20 cellular contexts compared by ENCODE assay signal in the genomic region with DNA sequence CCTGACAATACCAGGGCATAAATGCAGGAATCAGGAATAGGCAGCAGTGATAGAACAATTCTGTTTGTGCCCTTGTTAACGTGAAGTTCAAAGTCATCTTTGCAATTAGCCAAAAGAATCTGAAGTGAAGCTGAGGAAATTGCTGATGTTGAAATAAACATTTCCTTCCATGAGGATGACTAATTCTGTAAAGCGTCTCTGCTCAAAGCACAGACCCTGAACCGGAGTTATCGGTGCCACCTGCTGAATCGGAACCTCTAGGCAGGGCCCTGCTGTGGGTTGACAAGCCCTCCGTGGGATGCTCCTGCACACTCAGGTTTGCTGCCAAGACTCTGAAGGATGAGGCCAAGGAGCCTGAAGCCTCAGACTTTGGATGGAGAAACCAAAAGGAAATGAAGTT. TPM values are rescaled to one million over a fixed set of nuclear protein-coding genes. Genes with fewer than 3 reads are reported as not detected.
DNase-seq lines count a peak whose midpoint lies in the region; ATAC-seq, FAIRE-seq and TF ChIP-seq lines count a peak whose summit lies in the region.
"Had no signal": no experiment of that assay in that cellular context is flagged by ENCODE, and none has a peak within 500 bp of the region (broad histone marks: within the 10 kb centered on the region; RNA-seq: fewer than 3 reads in every experiment).

No MANE protein-coding gene starts in this region.

- H3K4me3 Mint-ChIP-seq in CD14-positive monocyte (peak overlapping the region; percentile 57 to 75), astrocyte (ENCODE audit: unreplicated experiment) (no peak overlapping the region)
- H3K4me3 Mint-ChIP-seq: activated naive CD4-positive, alpha-beta T cell treated with anti-CD3 and anti-CD28 coated beads for 36 hours; effector memory CD8-positive, alpha-beta T cell; H9 had no signal

- no peak for TF ChIP-seq POLR2A in thyroid gland (IDR thresholded peaks at IDR 0.05)

- peak overlapping the region in 3 of 7 donors; percentile 26 to 76 (median 38) for H3K27ac Mint-ChIP-seq in CD14-positive monocyte
- H3K27ac Mint-ChIP-seq in astrocyte (ENCODE audit: unreplicated experiment) = no peak overlapping the region
- H3K27ac Mint-ChIP-seq: activated naive CD4-positive, alpha-beta T cell treated with anti-CD3 and anti-CD28 coated beads for 36 hours; effector memory CD8-positive, alpha-beta T cell; H9 had no signal

- no peaks in the 10 kb centered on the region for H3K79me2 ChIP-seq in astrocyte (ENCODE audit: insufficient read depth, low read length)

- H3K9me3 ChIP-seq in astrocyte (ENCODE audit: insufficient read depth, low read depth, low read length) (no peaks in the 10 kb centered on the region), thyroid gland (no peaks in the 10 kb centered on the region)
- H3K9me3 ChIP-seq: stomach had no signal

- H3K4me1 ChIP-seq in astrocyte (ENCODE audit: insufficient read depth, low read length) (no peaks in the 10 kb centered on the region), thyroid gland (no peaks in the 10 kb centered on the region)

- no peak overlapping the region for H3K27ac ChIP-seq in astrocyte (ENCODE audit: low read depth, low read length)
- H3K27ac ChIP-seq in thyroid gland = no peak overlapping the region
- H3K27ac ChIP-seq: C4-2B, stomach had no signal

- no peak for FAIRE-seq in astrocyte (lab: Jason Lieb, UNC)
- FAIRE-seq: kidney, urothelium cell line had no signal

- H3K27me3 ChIP-seq in astrocyte (ENCODE audit: insufficient read depth, low read length) = no peaks in the 10 kb centered on the region
- H3K27me3 ChIP-seq in thyroid gland = no peaks in the 10 kb centered on the region
- H3K27me3 ChIP-seq: cardiac muscle cell, stomach had no signal

- H3K9ac ChIP-seq in astrocyte (ENCODE audit: low read length) = no peak overlapping the region

- H2AFZ ChIP-seq in astrocyte (ENCODE audit: low read depth, low read length) = no peak overlapping the region

- no peak overlapping the region for H3K4me2 ChIP-seq in astrocyte (ENCODE audit: low read length)

- H3K4me1 Mint-ChIP-seq in CD14-positive monocyte (peaks cover 24% of the 10 kb centered on the region), astrocyte (ENCODE audit: low read depth, unreplicated experiment) (no peaks in the 10 kb centered on the region)

- H3K36me3 ChIP-seq in astrocyte (ENCODE audit: insufficient read depth, low read length) (no peaks in the 10 kb centered on the region), thyroid gland (no peaks in the 10 kb centered on the region)
- H3K36me3 ChIP-seq: stomach had no signal

- no peaks in the 10 kb centered on the region for H4K20me1 ChIP-seq in astrocyte (ENCODE audit: insufficient read depth, low read length)

- TF ChIP-seq CTCF in CD14-positive monocyte (IDR thresholded peaks at IDR 0.05) (no peak), astrocyte (IDR thresholded peaks at IDR 0.05; ENCODE audit: insufficient read depth, low read depth, low read length) (no peak), thyroid gland (IDR thresholded peaks at IDR 0.05) (no peak)

- intact Hi-C loops in CD14-positive monocyte (cut with micrococcal nuclease) = loop anchor here (10.0 kb wide), 2 partner anchors 105 to 425 kb away; no protein-coding TSS in a partner anchor
- intact Hi-C loops in thyroid gland (cut with DNase I) = loop anchor here (10.0 kb wide), 2 partner anchors 105 to 165 kb away; partner anchors contain the start of gene ZFP90

- H3K4me3 ChIP-seq in astrocyte (ENCODE audit: insufficient read depth, low read depth, low read length) (no peak overlapping the region), thyroid gland (replicated peaks in 1 of 3) (no peak overlapping the region)
- H3K4me3 ChIP-seq: cardiac muscle cell, stomach had no signal

- no peak for ATAC-seq in HG03025 (IDR thresholded peaks at IDR 0.05; ENCODE audit: low FRiP score, unreplicated experiment)
- ATAC-seq: effector memory CD8-positive, alpha-beta T cell had no signal

- 71 to 73% methylated on average over 6 of the region's 6 CpGs for WGBS in thyroid gland, 2 donors

- H3K27me3 Mint-ChIP-seq in CD14-positive monocyte (ENCODE audit: low read depth in 3 of 3) (peaks cover 4 to 15% (median 5%) of the 10 kb centered on the region in 3 donors), astrocyte (ENCODE audit: low read depth, unreplicated experiment) (peaks cover 6% of the 10 kb centered on the region)

- no peak for DNase-seq in CD14-positive monocyte (ENCODE audit: low spot score)
- DNase-seq in Kasumi-1 (lab: John Stamatoyannopoulos, UW) = peak; percentile 32 to 37
- peak; percentile 18 for DNase-seq in astrocyte (ENCODE audit: low read depth)
- peak; percentile 5 for DNase-seq in kidney glomerular epithelial cell (lab: John Stamatoyannopoulos, UW)
- DNase-seq in T1000 (lab: John Stamatoyannopoulos, UW) = no peak
- DNase-seq in thyroid gland = no peak
- no peak for DNase-seq in NCI-H774 (lab: John Stamatoyannopoulos, UW)
- DNase-seq: activated CD8-positive, alpha-beta memory T cell treated with anti-CD3 and anti-CD28 coated beads, Interleukin-2, amount 50 U/mL, for 4 hours; activated naive CD4-positive, alpha-beta T cell treated with anti-CD3 and anti-CD28 coated beads for 36 hours; effector memory CD8-positive, alpha-beta T cell; H9; kidney; NCI-H2029; NCI-H526; stimulated activated CD4-positive, alpha-beta T cell treated with anti-CD3 and anti-CD28 coated beads, Interleukin-12 subunit alpha, Interleukin-12 subunit beta, amount 100 ng/mL, for 4 hours; stomach had no signal

- no peaks in the 10 kb centered on the region for H3K36me3 Mint-ChIP-seq in CD14-positive monocyte
- peaks cover 5% of the 10 kb centered on the region for H3K36me3 Mint-ChIP-seq in astrocyte (ENCODE audit: low read depth, unreplicated experiment)

- H3K9me3 Mint-ChIP-seq in CD14-positive monocyte (peaks cover 0 to 2% (median 0%) of the 10 kb centered on the region in 7 donors), astrocyte (ENCODE audit: unreplicated experiment) (no peaks in the 10 kb centered on the region)
- H3K9me3 Mint-ChIP-seq: activated naive CD4-positive, alpha-beta T cell treated with anti-CD3 and anti-CD28 coated beads for 36 hours; effector memory CD8-positive, alpha-beta T cell; H9 had no signal

RNA-seq across cellular contexts. Expression of gene CDH1, which starts 37.0 kb away (rescaled TPM):
- polyA plus RNA-seq in CD14-positive monocyte = under 1 TPM in 1 of 2 donors, not detected in 1; 0.13 TPM
- total RNA-seq in astrocyte (10.7 and 23.8 TPM in 2 replicates), thyroid gland (100 to 1,000 TPM; 177 to 287 (median 279) TPM)

RNA-seq across cellular contexts. Expression of gene CDH3, which starts 55.0 kb away (rescaled TPM):
- polyA plus RNA-seq in CD14-positive monocyte = not detected
- total RNA-seq in astrocyte = 13.2 and 14.1 TPM in 2 replicates
- 1 to 10 TPM; 1.1 to 5.0 (median 3.2) TPM for total RNA-seq in thyroid gland

Comparison
In these comparisons a context has a peak if more than half of its experiments do, and no peak if none do; other contexts are left out.
1. DNase-seq: peak in Kasumi-1 (2 of 2), astrocyte (single experiment) and kidney glomerular epithelial cell (single experiment); none in CD14-positive monocyte (single experiment), T1000 (single experiment), thyroid gland (0 of 2) and NCI-H774 (single experiment).